Comparison of ENCODE assay signal across 8 cellular contexts in the genomic region with DNA sequence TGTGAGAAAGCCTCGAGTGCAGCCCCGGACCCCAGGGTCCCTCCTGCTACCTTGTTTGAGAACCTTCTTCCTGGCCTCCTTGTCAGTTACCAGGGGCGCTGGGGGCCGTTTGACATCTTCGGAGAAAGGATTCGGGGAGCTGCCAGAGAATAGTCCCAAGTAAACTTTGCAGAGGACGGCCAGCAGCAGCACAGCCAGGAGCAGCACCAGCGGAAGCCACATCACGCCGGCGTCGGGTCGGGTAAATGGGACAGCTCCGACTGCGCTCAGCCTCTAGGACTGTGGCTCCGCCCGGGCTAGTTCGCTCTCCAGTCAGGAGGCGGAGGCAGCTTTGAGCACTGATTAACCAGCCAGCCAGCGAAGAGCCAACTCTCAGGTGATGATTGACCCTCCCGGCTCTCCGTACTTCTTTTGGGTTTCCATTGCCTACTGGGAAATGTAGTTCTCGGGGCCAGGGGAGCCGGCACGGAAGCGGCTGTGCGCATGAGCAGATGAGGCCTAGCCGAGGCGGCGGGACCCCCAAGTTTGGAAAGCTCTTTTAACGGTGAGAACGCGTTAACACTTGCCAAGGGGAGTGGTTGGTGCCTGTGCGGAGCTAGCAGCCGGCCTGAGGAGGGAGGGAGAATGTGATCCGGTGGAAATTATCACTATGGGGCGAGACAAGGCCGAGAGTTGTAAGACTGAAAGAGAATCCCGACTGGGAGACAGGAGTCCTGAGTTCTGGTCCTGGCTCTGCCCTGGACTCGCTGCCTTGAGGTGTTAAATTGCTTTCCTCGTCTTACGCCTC. TPM values are rescaled to one million over a fixed set of nuclear protein-coding genes. Genes with fewer than 3 reads are reported as not detected.
A peak's percentile ranks its signal among the peaks of the same experiment; 100 is the strongest.
DNase-seq lines count a peak whose midpoint lies in the region; FAIRE-seq and TF ChIP-seq lines count a peak whose summit lies in the region.

A gene (plus strand): TSS at position 484 of the 787 bp plus-strand sequence. CDS start 2,430 bp downstream, outside the sequence.
A gene (minus strand): TSS at position 243 of the 787 bp plus-strand sequence. CDS start 21 bp downstream, at position 222.

- H3K27ac ChIP-seq in neuronal stem cell (replicated peaks; ENCODE audit: low read length), result no peak within 1 kb of the TSS

- H3K36me3 Mint-ChIP-seq in activated naive CD4-positive, alpha-beta T cell treated with anti-CD3 and anti-CD28 coated beads for 36 hours (ENCODE audit: low read depth), result peaks cover 29% of the 10 kb centered on the region

- H2BK12ac ChIP-seq in neuronal stem cell (ENCODE audit: low read length), result no peak within 1 kb of the TSS

- H3K27me3 Mint-ChIP-seq in activated naive CD4-positive, alpha-beta T cell treated with anti-CD3 and anti-CD28 coated beads for 36 hours (ENCODE audit: low read depth), result no peaks in the 10 kb centered on the region

- no peaks in the 10 kb centered on the region for H3K9me3 Mint-ChIP-seq in activated naive CD4-positive, alpha-beta T cell treated with anti-CD3 and anti-CD28 coated beads for 36 hours

- peaks cover 4 to 7% of the 10 kb centered on the region in 2 donors for H3K4me1 ChIP-seq in neuronal stem cell (ENCODE audit: control insufficient read depth in 2 of 2, insufficient read depth in 1 of 2, low read depth in 1 of 2, low read length in 2 of 2)

- H4K91ac ChIP-seq in neuronal stem cell (ENCODE audit: low read depth, low read length, poor library complexity), result no peak within 1 kb of the TSS

- no peaks in the 10 kb centered on the region for H3K79me1 ChIP-seq in neuronal stem cell (ENCODE audit: low read depth, low read length)

- H3K4me3 Mint-ChIP-seq in activated naive CD4-positive, alpha-beta T cell treated with anti-CD3 and anti-CD28 coated beads for 36 hours, result peak within 1 kb of the TSS; percentile 99

- no peaks in the 10 kb centered on the region for H3K9me3 ChIP-seq in neuronal stem cell (replicated peaks in 1 of 2; ENCODE audit: control insufficient read depth in 2 of 2, insufficient read depth in 1 of 2, low read depth in 1 of 2, low read length in 2 of 2)

- H2BK5ac ChIP-seq in neuronal stem cell (ENCODE audit: low read length), result peak within 1 kb of the TSS; percentile 16

- H3K36me3 ChIP-seq in neuronal stem cell (replicated peaks in 1 of 2; ENCODE audit: control insufficient read depth in 2 of 2, insufficient read depth in 2 of 2, low read length in 2 of 2), result peaks cover 17 to 54% of the 10 kb centered on the region in 2 donors

- H2BK15ac ChIP-seq in neuronal stem cell (ENCODE audit: low read length), result peak within 1 kb of the TSS; percentile 5

- no peak within 1 kb of the TSS for H3K14ac ChIP-seq in neuronal stem cell (ENCODE audit: low read length)

- no peak within 1 kb of the TSS for H3K23ac ChIP-seq in neuronal stem cell (ENCODE audit: low read depth, low read length, poor library complexity)

- no peaks in the 10 kb centered on the region for H3K27me3 ChIP-seq in neuronal stem cell (ENCODE audit: control insufficient read depth in 3 of 3, insufficient read depth in 3 of 3, low read depth in 1 of 3, low read length in 3 of 3)

- H3K4ac ChIP-seq in neuronal stem cell (ENCODE audit: low read length), result no peak within 1 kb of the TSS

- no peak within 1 kb of the TSS for H2AK5ac ChIP-seq in neuronal stem cell (ENCODE audit: low read depth, low read length)

- no peak within 1 kb of the TSS for H4K8ac ChIP-seq in neuronal stem cell (ENCODE audit: low read depth, low read length)

- peak within 1 kb of the TSS; percentile 90 for H3K18ac ChIP-seq in neuronal stem cell (ENCODE audit: low read length)

- peak within 1 kb of the TSS; percentile 71 for H3K4me2 ChIP-seq in neuronal stem cell (ENCODE audit: insufficient read depth, low read length, poor library complexity, severe bottlenecking)

- TF ChIP-seq CTCF in HFF-Myc (IDR thresholded peaks at IDR 0.05; ENCODE audit: low read depth, low read length, missing control alignments) (no peak), subcutaneous adipose tissue (IDR thresholded peaks at IDR 0.05; ENCODE audit: low read depth) (no peak)

- no peak for FAIRE-seq in frontal cortex (lab: Jason Lieb, UNC)

- no CpG with 5 or more reads among the region's 42 CpGs for WGBS in neuronal stem cell (ENCODE audit: extremely low coverage in 2 of 2, insufficient read length in 2 of 2, insufficient replicate concordance in 1 of 2), 2 donors

- H2AFZ ChIP-seq in neuronal stem cell (ENCODE audit: low read length), result peak within 1 kb of the TSS; percentile 97

- peak; percentile 97 for DNase-seq in GM03348 (ENCODE audit: low spot score)
- DNase-seq in HFF-Myc (ENCODE audit: extremely low read depth, low read depth), result peak; percentile 99
- DNase-seq in NAMALWA (ENCODE audit: low spot score), result peak; percentile 99
- peak; percentile 99 for DNase-seq in SK-N-DZ (ENCODE audit: low spot score)
- peak; percentile 99 for DNase-seq in activated naive CD4-positive, alpha-beta T cell treated with anti-CD3 and anti-CD28 coated beads for 36 hours
- peak; percentile 82 to 95 for DNase-seq in frontal cortex (ENCODE audit: low spot score in 2 of 2)
- peak; percentile 99 for DNase-seq in neuronal stem cell (ENCODE audit: low spot score)

- CTCF ChIA-PET in activated naive CD4-positive, alpha-beta T cell treated with anti-CD3 and anti-CD28 coated beads for 36 hours (lab: Charles Lee), result interaction anchor here (0.7 to 1.8 kb wide), 4 partner anchors 20 to 199 kb away, joined by 3 to 6 read pairs (median 3); no protein-coding TSS in a partner anchor

- H3K4me3 ChIP-seq in HFF-Myc (replicated peaks; ENCODE audit: low read depth, low read length) (peak within 1 kb of the TSS; percentile 91), neuronal stem cell (ENCODE audit: low read length in 2 of 2) (peak within 1 kb of the TSS; percentile 82 to 93)

- H2BK120ac ChIP-seq in neuronal stem cell (ENCODE audit: low read depth, low read length), result no peak within 1 kb of the TSS

- peaks cover 36% of the 10 kb centered on the region for H3K4me1 Mint-ChIP-seq in activated naive CD4-positive, alpha-beta T cell treated with anti-CD3 and anti-CD28 coated beads for 36 hours (ENCODE audit: low read depth)

- H3K27ac Mint-ChIP-seq in activated naive CD4-positive, alpha-beta T cell treated with anti-CD3 and anti-CD28 coated beads for 36 hours, result peak within 1 kb of the TSS; percentile 96

- intact Hi-C loops in activated naive CD4-positive, alpha-beta T cell treated with anti-CD3 and anti-CD28 coated beads for 36 hours (cut with micrococcal nuclease), result loop anchor here (1.0 to 10.0 kb wide), 10 partner anchors 26 to 840 kb away; a partner anchor contains a TSS

- peak within 1 kb of the TSS; percentile 90 for H3K9ac ChIP-seq in neuronal stem cell (ENCODE audit: low read depth, low read length, poor library complexity)

RNA-seq across cellular contexts. Expression of the first gene that starts in this region (rescaled TPM):
- 17.2 and 27.4 TPM in 2 replicates for polyA plus RNA-seq in SK-N-DZ (2014; cell fraction: cytosol; rRNA removed)
- 36.9 and 43.4 TPM in 2 replicates for polyA plus RNA-seq in SK-N-DZ (2014; cell fraction: nucleus; rRNA removed)
- 10 to 100 TPM; 14.8 to 15.4 TPM for total RNA-seq in activated naive CD4-positive, alpha-beta T cell treated with anti-CD3 and anti-CD28 coated beads for 36 hours
- total RNA-seq in frontal cortex, result 17.1 TPM
- 14.0 TPM for polyA plus RNA-seq in neuronal stem cell (2013, experiment 1 of 2)
- polyA plus RNA-seq in neuronal stem cell (2013, experiment 2 of 2), result 13.1 TPM
- total RNA-seq in subcutaneous adipose tissue, result 100 to 1,000 TPM in 2 of 4 donors, 10 to 100 TPM in 2; 34.5 to 192 (median 88.3) TPM

RNA-seq across cellular contexts. Expression of the second gene that starts in this region (rescaled TPM):
- 15.4 and 17.2 TPM in 2 replicates for polyA plus RNA-seq in SK-N-DZ (2014; cell fraction: cytosol; rRNA removed)
- 23.6 and 31.7 TPM in 2 replicates for polyA plus RNA-seq in SK-N-DZ (2014; cell fraction: nucleus; rRNA removed)
- total RNA-seq in activated naive CD4-positive, alpha-beta T cell treated with anti-CD3 and anti-CD28 coated beads for 36 hours, result 10 to 100 TPM; 19.7 to 24.5 TPM
- total RNA-seq in frontal cortex (11.8 TPM), subcutaneous adipose tissue (100 to 1,000 TPM; 257 to 687 (median 392) TPM)
- 7.8 TPM for polyA plus RNA-seq in neuronal stem cell (2013, experiment 1 of 2)
- 8.5 TPM for polyA plus RNA-seq in neuronal stem cell (2013, experiment 2 of 2)

Comparison
In these comparisons a context has a peak if more than half of its experiments do, and no peak if none do; other contexts are left out.
1. RNA of the second gene that starts in this region (total RNA-seq): 257 to 687 TPM in subcutaneous adipose tissue; 19.7 to 24.5 TPM in activated naive CD4-positive, alpha-beta T cell treated with anti-CD3 and anti-CD28 coated beads for 36 hours and 11.8 TPM in frontal cortex (single experiment); every median in the first group is over 10 times any median in the second.
2. Peak in every context shown above with its lines, with median percentiles within 50 percentile points of each other: DNase-seq.